Comparison of ENCODE assay signal across 8 cellular contexts in genomic region chr11:67505605-67506396, GRCh38. TPM values are rescaled to one million over a fixed set of nuclear protein-coding genes. Genes with fewer than 3 reads are reported as not detected.
A peak's percentile ranks its signal among the peaks of the same experiment; 100 is the strongest.
DNase-seq lines count a peak whose midpoint lies in the region; ATAC-seq and TF ChIP-seq lines count a peak whose summit lies in the region.

No MANE protein-coding gene starts in this region.

- peak overlapping the region; percentile 90 for H3K4me3 Mint-ChIP-seq in activated CD4-positive, alpha-beta memory T cell treated with anti-CD3 and anti-CD28 coated beads for 36 hours

- TF ChIP-seq POLR2A in lower leg skin (IDR thresholded peaks at IDR 0.05) = no peak

- DNase-seq in DMS114 treated with DMSO at 0.1 percent for 48 hours (lab: John Stamatoyannopoulos, UW; ENCODE audit: unreplicated experiment) (peak; percentile 83), NCI-H774 (lab: John Stamatoyannopoulos, UW) (peak; percentile 79), dermis microvascular lymphatic vessel endothelial cell (ENCODE audit: low read depth in 2 of 2) (peak; percentile 60 to 89), lower leg skin (ENCODE audit: low spot score in 2 of 2) (peak; percentile 89 to 97)
- peak; percentile 97 for DNase-seq in activated CD4-positive, alpha-beta memory T cell treated with anti-CD3 and anti-CD28 coated beads for 36 hours
- DNase-seq in stimulated activated CD4-positive, alpha-beta T cell treated with anti-CD3 and anti-CD28 coated beads, Interleukin-4, amount 100 ng/mL, for 1 hour = peak; percentile 91

- H3K27ac Mint-ChIP-seq in activated CD4-positive, alpha-beta memory T cell treated with anti-CD3 and anti-CD28 coated beads for 36 hours = peak overlapping the region; percentile 98

- CTCF ChIA-PET in activated CD4-positive, alpha-beta memory T cell treated with anti-CD3 and anti-CD28 coated beads for 36 hours (lab: Charles Lee) = interaction anchor here (0.6 to 2.8 kb wide), 8 partner anchors 17 to 149 kb away, joined by 4 to 18 read pairs (median 6); partner anchors contain the start of genes AIP, PPP1CA, PTPRCAP and TBC1D10C

- H3K36me3 Mint-ChIP-seq in activated CD4-positive, alpha-beta memory T cell treated with anti-CD3 and anti-CD28 coated beads for 36 hours = peaks cover 28% of the 10 kb centered on the region

- POLR2A ChIA-PET in activated CD4-positive, alpha-beta memory T cell treated with anti-CD3 and anti-CD28 coated beads for 36 hours (lab: Charles Lee) = interaction anchor here (0.8 to 2.0 kb wide), 9 partner anchors 17 to 266 kb away, joined by 3 to 21 read pairs (median 3); partner anchors contain the start of genes PTPRCAP and TBC1D10C

- H3K27me3 Mint-ChIP-seq in activated CD4-positive, alpha-beta memory T cell treated with anti-CD3 and anti-CD28 coated beads for 36 hours = no peaks in the 10 kb centered on the region

- intact Hi-C loops in activated CD4-positive, alpha-beta memory T cell treated with anti-CD3 and anti-CD28 coated beads for 36 hours (cut with micrococcal nuclease) = loop anchor here (1.0 to 5.0 kb wide), 9 partner anchors 18 to 234 kb away; partner anchors contain the start of genes GSTP1, POLD4 and TMEM134
- intact Hi-C loops in lower leg skin (cut with DNase I; ENCODE audit: low total_unique reads) = loop anchor here (10.0 kb wide), 1 partner anchor 111 kb away; the partner anchor contains the start of gene RAD9A

- peaks cover 47% of the 10 kb centered on the region for H3K4me1 Mint-ChIP-seq in activated CD4-positive, alpha-beta memory T cell treated with anti-CD3 and anti-CD28 coated beads for 36 hours (ENCODE audit: low read depth)

- peak overlapping the region; percentile 48 for H3K4me3 ChIP-seq in lower leg skin (ENCODE audit: low read depth, poor library complexity, severe bottlenecking)

- peak in 1 of 3 donors; percentile 65 for TF ChIP-seq CTCF in lower leg skin (IDR thresholded peaks at IDR 0.05)

- WGBS in lower leg skin, 2 donors = 3 to 5% methylated on average over 7 to 14 of the region's 17 CpGs

- ATAC-seq in HG03432 (IDR thresholded peaks at IDR 0.05; ENCODE audit: unreplicated experiment) (peak; percentile 24), HG03469 (IDR thresholded peaks at IDR 0.05; ENCODE audit: unreplicated experiment) (no peak)

- no peaks in the 10 kb centered on the region for H3K9me3 Mint-ChIP-seq in activated CD4-positive, alpha-beta memory T cell treated with anti-CD3 and anti-CD28 coated beads for 36 hours

RNA-seq across cellular contexts. Expression of gene PITPNM1, which starts 0.6 kb away (rescaled TPM):
- 100 to 1,000 TPM; 139 to 143 TPM for total RNA-seq in activated CD4-positive, alpha-beta memory T cell treated with anti-CD3 and anti-CD28 coated beads for 36 hours
- total RNA-seq in dermis microvascular lymphatic vessel endothelial cell = 6.3 and 7.3 TPM in 2 replicates
- total RNA-seq in lower leg skin = 10 to 100 TPM in 3 of 4 donors, 1 to 10 TPM in 1; 7.3 to 19.9 (median 12.6) TPM

RNA-seq across cellular contexts. Expression of gene CDK2AP2, which starts 2.2 kb away (rescaled TPM):
- total RNA-seq in activated CD4-positive, alpha-beta memory T cell treated with anti-CD3 and anti-CD28 coated beads for 36 hours = 10 to 100 TPM; 82.7 to 84.7 TPM
- total RNA-seq in dermis microvascular lymphatic vessel endothelial cell (15.3 and 18.7 TPM in 2 replicates), lower leg skin (10 to 100 TPM; 16.3 to 40.4 (median 27.8) TPM)

RNA-seq across cellular contexts. Expression of gene CABP2, which starts 17.4 kb away (rescaled TPM):
- not detected for total RNA-seq in activated CD4-positive, alpha-beta memory T cell treated with anti-CD3 and anti-CD28 coated beads for 36 hours
- total RNA-seq in dermis microvascular lymphatic vessel endothelial cell = not detected in 2 replicates
- total RNA-seq in lower leg skin = not detected

RNA-seq across cellular contexts. Expression of gene AIP, which starts 23.0 kb away (rescaled TPM):
- total RNA-seq in activated CD4-positive, alpha-beta memory T cell treated with anti-CD3 and anti-CD28 coated beads for 36 hours = 100 to 1,000 TPM; 160 to 169 TPM
- 79.5 and 104 TPM in 2 replicates for total RNA-seq in dermis microvascular lymphatic vessel endothelial cell
- 10 to 100 TPM; 38.7 to 52.5 (median 47.7) TPM for total RNA-seq in lower leg skin

RNA-seq across cellular contexts. Expression of gene TMEM134, which starts 36.8 kb away (rescaled TPM):
- 10 to 100 TPM; 68.2 to 75.2 TPM for total RNA-seq in activated CD4-positive, alpha-beta memory T cell treated with anti-CD3 and anti-CD28 coated beads for 36 hours
- total RNA-seq in dermis microvascular lymphatic vessel endothelial cell = 11.9 and 35.1 TPM in 2 replicates
- 100 to 1,000 TPM; 202 to 374 (median 252) TPM for total RNA-seq in lower leg skin

Comparison
In these comparisons a context has a peak if more than half of its experiments do, and no peak if none do; other contexts are left out.
1. RNA of gene PITPNM1, which starts 0.6 kb away (total RNA-seq): 139 to 143 TPM in activated CD4-positive, alpha-beta memory T cell treated with anti-CD3 and anti-CD28 coated beads for 36 hours; 7.3 to 19.9 TPM in lower leg skin and 6.3 to 7.3 TPM in dermis microvascular lymphatic vessel endothelial cell; every median in the first group is over 4 times any median in the second.
2. Peak in every context shown above with its lines, with median percentiles within 50 percentile points of each other: DNase-seq.